Comparison of ENCODE assay signal across 2 cellular contexts in the genomic region with DNA sequence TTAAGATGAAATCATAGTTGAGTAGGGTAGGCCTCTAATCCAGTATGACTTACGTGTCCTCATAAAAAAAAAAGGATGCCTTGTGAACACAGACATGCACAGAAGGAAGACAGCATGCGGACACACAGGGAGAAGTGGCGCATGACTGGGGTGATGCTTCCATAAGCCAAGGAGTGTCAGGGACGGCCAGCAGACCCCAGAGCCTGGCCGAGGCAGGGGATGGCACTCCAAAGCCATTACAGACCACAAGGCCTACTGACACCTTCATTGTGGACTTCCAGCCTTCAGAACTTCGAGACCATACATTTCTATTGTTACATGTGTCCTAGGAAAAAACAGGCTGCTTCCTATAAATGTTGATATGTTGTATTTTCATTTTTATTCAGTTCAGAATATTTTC.
TF ChIP-seq lines count a peak whose summit lies in the region.

No MANE protein-coding gene starts in this region.

TF ChIP-seq in HEK293T, 16 proteins besides CTCF, POLR2A, EP300 and RAD21:
- TF ChIP-seq FOXM1 (IDR thresholded peaks at IDR 0.05; ENCODE audit: borderline replicate concordance) (no peak), SP1 (IDR thresholded peaks at IDR 0.05) (no peak), ZNF384 (IDR thresholded peaks at IDR 0.05) (no peak), ARNT (IDR thresholded peaks at IDR 0.05) (no peak), SUZ12 (IDR thresholded peaks at IDR 0.05) (no peak), NFRKB (IDR thresholded peaks at IDR 0.05) (no peak), BHLHE40 (IDR thresholded peaks at IDR 0.05; ENCODE audit: borderline replicate concordance) (no peak), CTBP1 (IDR thresholded peaks at IDR 0.05; ENCODE audit: borderline replicate concordance) (no peak)
- TF ChIP-seq, protein P1, sequence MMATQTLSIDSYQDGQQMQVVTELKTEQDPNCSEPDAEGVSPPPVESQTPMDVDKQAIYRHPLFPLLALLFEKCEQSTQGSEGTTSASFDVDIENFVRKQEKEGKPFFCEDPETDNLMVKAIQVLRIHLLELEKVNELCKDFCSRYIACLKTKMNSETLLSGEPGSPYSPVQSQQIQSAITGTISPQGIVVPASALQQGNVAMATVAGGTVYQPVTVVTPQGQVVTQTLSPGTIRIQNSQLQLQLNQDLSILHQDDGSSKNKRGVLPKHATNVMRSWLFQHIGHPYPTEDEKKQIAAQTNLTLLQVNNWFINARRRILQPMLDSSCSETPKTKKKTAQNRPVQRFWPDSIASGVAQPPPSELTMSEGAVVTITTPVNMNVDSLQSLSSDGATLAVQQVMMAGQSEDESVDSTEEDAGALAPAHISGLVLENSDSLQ (IDR thresholded peaks at IDR 0.05), result no peak

TF ChIP-seq in SK-N-SH, 30 proteins besides CTCF, POLR2A, EP300 and RAD21:
- TF ChIP-seq, protein P2, sequence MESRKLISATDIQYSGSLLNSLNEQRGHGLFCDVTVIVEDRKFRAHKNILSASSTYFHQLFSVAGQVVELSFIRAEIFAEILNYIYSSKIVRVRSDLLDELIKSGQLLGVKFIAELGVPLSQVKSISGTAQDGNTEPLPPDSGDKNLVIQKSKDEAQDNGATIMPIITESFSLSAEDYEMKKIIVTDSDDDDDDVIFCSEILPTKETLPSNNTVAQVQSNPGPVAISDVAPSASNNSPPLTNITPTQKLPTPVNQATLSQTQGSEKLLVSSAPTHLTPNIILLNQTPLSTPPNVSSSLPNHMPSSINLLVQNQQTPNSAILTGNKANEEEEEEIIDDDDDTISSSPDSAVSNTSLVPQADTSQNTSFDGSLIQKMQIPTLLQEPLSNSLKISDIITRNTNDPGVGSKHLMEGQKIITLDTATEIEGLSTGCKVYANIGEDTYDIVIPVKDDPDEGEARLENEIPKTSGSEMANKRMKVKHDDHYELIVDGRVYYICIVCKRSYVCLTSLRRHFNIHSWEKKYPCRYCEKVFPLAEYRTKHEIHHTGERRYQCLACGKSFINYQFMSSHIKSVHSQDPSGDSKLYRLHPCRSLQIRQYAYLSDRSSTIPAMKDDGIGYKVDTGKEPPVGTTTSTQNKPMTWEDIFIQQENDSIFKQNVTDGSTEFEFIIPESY (IDR thresholded peaks at IDR 0.05; ENCODE audit: borderline replicate concordance, low read depth), result no peak
- TF ChIP-seq RXRA (IDR thresholded peaks at IDR 0.05; ENCODE audit: borderline replicate concordance, low read depth), result no peak
- TF ChIP-seq, protein P3, sequence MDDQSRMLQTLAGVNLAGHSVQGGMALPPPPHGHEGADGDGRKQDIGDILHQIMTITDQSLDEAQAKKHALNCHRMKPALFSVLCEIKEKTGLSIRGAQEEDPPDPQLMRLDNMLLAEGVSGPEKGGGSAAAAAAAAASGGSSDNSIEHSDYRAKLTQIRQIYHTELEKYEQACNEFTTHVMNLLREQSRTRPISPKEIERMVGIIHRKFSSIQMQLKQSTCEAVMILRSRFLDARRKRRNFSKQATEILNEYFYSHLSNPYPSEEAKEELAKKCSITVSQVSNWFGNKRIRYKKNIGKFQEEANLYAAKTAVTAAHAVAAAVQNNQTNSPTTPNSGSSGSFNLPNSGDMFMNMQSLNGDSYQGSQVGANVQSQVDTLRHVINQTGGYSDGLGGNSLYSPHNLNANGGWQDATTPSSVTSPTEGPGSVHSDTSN (IDR thresholded peaks at IDR 0.05), result no peak
- TF ChIP-seq, protein P4, sequence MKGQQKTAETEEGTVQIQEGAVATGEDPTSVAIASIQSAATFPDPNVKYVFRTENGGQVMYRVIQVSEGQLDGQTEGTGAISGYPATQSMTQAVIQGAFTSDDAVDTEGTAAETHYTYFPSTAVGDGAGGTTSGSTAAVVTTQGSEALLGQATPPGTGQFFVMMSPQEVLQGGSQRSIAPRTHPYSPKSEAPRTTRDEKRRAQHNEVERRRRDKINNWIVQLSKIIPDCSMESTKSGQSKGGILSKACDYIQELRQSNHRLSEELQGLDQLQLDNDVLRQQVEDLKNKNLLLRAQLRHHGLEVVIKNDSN (IDR thresholded peaks at IDR 0.05; ENCODE audit: borderline replicate concordance, low read depth), result no peak
- no peak for TF ChIP-seq MEF2A (IDR thresholded peaks at IDR 0.05; ENCODE audit: borderline replicate concordance, low read depth)
- no peak for TF ChIP-seq RFX5 (IDR thresholded peaks at IDR 0.05; ENCODE audit: low read length)
- no peak for TF ChIP-seq FOXJ3 (CRISPR knock-in tag; IDR thresholded peaks at IDR 0.05)
